Comparison of ENCODE assay signal across 13 cellular contexts in the genomic region with DNA sequence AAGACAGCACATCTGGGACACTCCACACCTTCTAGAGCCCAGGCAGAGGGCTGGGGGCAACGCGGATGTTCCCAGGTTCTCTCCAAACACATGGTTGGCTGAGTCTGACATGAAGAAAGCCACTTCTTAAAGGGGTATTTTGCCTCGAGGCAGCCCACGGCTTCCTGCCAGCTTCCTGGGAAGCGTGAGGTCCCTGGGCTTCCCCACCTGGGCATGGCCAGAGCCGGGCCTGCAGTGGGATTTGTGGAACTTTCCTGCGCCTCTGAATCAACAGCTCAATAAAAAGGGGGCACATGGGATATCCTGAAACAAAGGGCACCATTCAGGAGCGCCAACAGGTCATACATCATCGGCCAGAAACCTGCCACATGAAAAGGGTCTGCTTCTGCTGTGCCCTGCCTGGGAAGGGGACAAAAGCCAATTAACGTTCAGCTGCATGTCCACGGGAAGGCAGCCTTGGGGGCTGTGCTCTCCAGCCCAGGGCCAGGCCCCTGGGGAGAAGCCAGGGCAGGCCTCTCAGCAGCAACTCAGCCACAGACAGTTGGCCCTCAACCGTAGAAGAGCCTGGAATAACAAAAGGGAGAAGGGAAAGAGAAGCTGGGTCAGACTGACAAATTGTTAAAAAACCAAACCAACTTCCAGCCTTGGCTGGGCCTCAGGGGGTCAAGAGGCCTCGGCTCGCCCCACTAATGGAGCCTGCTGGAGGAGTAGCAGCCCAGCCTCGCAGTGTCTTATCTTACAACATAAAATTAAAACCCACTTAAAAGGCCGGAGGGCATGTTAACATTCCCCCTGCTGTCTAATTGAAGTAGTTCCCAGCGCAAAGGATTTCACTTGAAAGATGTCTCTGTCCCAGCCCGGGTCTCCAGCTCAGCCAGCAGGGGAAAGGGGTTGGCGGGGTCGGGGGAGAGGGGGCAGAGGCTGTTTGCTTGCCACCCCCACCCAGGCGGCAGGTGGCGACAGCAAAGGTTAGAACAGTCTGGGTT. TPM values are rescaled to one million over a fixed set of nuclear protein-coding genes. Genes with fewer than 3 reads are reported as not detected.
DNase-seq lines count a peak whose midpoint lies in the region; ATAC-seq and TF ChIP-seq lines count a peak whose summit lies in the region.
"Had no signal": no experiment of that assay in that cellular context is flagged by ENCODE, and none has a peak within 500 bp of the region (broad histone marks: within the 10 kb centered on the region; RNA-seq: fewer than 3 reads in every experiment).

No MANE protein-coding gene starts in this region.

- H3K9me3 ChIP-seq in BLaER1, result no peaks in the 10 kb centered on the region
- no peaks in the 10 kb centered on the region for H3K9me3 ChIP-seq in mesodermal cell (ENCODE audit: control insufficient read depth, low read length)
- H3K9me3 ChIP-seq: SJSA1 had no signal

- H3K4me3 ChIP-seq in BLaER1, result no peak overlapping the region
- H3K4me3 ChIP-seq in mesodermal cell (ENCODE audit: extremely low read depth, insufficient read depth, low read length, poor library complexity, severe bottlenecking), result no peak overlapping the region
- H3K4me3 ChIP-seq: SJSA1 had no signal

- H3K36me3 ChIP-seq in BLaER1 (no peaks in the 10 kb centered on the region), mesodermal cell (ENCODE audit: control insufficient read depth, insufficient read depth, low read length) (no peaks in the 10 kb centered on the region)
- H3K36me3 ChIP-seq: SJSA1 had no signal

- no peak overlapping the region for H3K9ac ChIP-seq in BLaER1

- peaks cover 0 to 4% (median 0%) of the 10 kb centered on the region in 5 experiments for H3K9me3 Mint-ChIP-seq in brain

- TF ChIP-seq CTCF in brain (conservative IDR thresholded peaks at IDR 0.05), result peak in 1 of 2 experiments; percentile 34

- H3K4me3 Mint-ChIP-seq in brain, result peak overlapping the region in 2 of 5 experiments; percentile 44 to 77

- CTCF ChIA-PET in HEK293T (lab: Yijun Ruan, JAX), result interaction anchor here (0.8 to 2.5 kb wide), 8 partner anchors 8 to 60 kb away, joined by 3 to 8 read pairs (median 4); no protein-coding TSS in a partner anchor

- no peaks in the 10 kb centered on the region for H3K27me3 ChIP-seq in BLaER1
- H3K27me3 ChIP-seq: SJSA1 had no signal

- H3K27ac Mint-ChIP-seq in brain, result peak overlapping the region in 3 of 5 experiments; percentile 66 to 89 (median 69)

- H3K27ac ChIP-seq in BLaER1, result peak overlapping the region; percentile 71
- H3K27ac ChIP-seq in mesodermal cell (ENCODE audit: low read depth, low read length, severe bottlenecking), result peak overlapping the region; percentile 51
- H3K27ac ChIP-seq: SJSA1 had no signal

- ATAC-seq in GM21529 (IDR thresholded peaks at IDR 0.05; ENCODE audit: unreplicated experiment), result no peak

- peak; percentile 78 for DNase-seq in HEK293T (ENCODE audit: extremely low spot score)
- no peak for DNase-seq in HK-2 (ENCODE audit: unreplicated experiment)
- no peak for DNase-seq in occipital lobe (lab: John Stamatoyannopoulos, UW)
- DNase-seq in SW 1271 (lab: John Stamatoyannopoulos, UW), result no peak
- DNase-seq: NCI-H1105; NK-92 treated with Interleukin-12 subunit alpha and Interleukin-12 subunit beta, amount 100 ng/mL, for 24 hours; stimulated activated naive CD4-positive, alpha-beta T cell treated with Interleukin-2 at 50 U/mL for 16 hours had no signal

- H3K36me3 Mint-ChIP-seq in brain, result no peaks in the 10 kb centered on the region

- H3K4me1 Mint-ChIP-seq in brain, result peaks cover 48% of the 10 kb centered on the region

- H3K27me3 Mint-ChIP-seq in brain, result peaks cover 6% of the 10 kb centered on the region

- H4K20me1 ChIP-seq in BLaER1, result no peaks in the 10 kb centered on the region

- POLR2A ChIA-PET in HEK293T (lab: Yijun Ruan, JAX), result interaction anchor here (0.8 to 5.2 kb wide), 3 partner anchors 8 to 19 kb away, joined by 4 to 40 read pairs (median 7); no protein-coding TSS in a partner anchor

- WGBS in mesodermal cell (ENCODE audit: insufficient coverage in 2 of 2), 2 experiments, result 52 to 56% methylated on average over 16 to 17 of the region's 22 CpGs

- peak overlapping the region; percentile 74 for H3K4me2 ChIP-seq in BLaER1

- peaks cover 14% of the 10 kb centered on the region for H3K4me1 ChIP-seq in BLaER1
- peaks cover 12% of the 10 kb centered on the region for H3K4me1 ChIP-seq in mesodermal cell (ENCODE audit: control insufficient read depth, insufficient read depth, low read length, poor library complexity, severe bottlenecking)
- H3K4me1 ChIP-seq: SJSA1 had no signal

TF ChIP-seq in HEK293T, 16 proteins besides CTCF, POLR2A, EP300 and RAD21:
- TF ChIP-seq, protein P1, sequence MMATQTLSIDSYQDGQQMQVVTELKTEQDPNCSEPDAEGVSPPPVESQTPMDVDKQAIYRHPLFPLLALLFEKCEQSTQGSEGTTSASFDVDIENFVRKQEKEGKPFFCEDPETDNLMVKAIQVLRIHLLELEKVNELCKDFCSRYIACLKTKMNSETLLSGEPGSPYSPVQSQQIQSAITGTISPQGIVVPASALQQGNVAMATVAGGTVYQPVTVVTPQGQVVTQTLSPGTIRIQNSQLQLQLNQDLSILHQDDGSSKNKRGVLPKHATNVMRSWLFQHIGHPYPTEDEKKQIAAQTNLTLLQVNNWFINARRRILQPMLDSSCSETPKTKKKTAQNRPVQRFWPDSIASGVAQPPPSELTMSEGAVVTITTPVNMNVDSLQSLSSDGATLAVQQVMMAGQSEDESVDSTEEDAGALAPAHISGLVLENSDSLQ (IDR thresholded peaks at IDR 0.05), result peak; percentile 4
- TF ChIP-seq ARNT (IDR thresholded peaks at IDR 0.05) (peak; percentile 44; the same call in 1 of the 2 replicates), CTBP1 (IDR thresholded peaks at IDR 0.05; ENCODE audit: borderline replicate concordance) (peak; percentile 69; the same call in 1 of the 2 replicates), SP1 (IDR thresholded peaks at IDR 0.05) (no peak)

RNA-seq across cellular contexts. Expression of gene TBX4, which starts 34.2 kb away (rescaled TPM):
- polyA plus RNA-seq in brain (ENCODE audit: insufficient read depth, low read depth, low replicate concordance), result not detected
- polyA plus RNA-seq in mesodermal cell (2013, experiment 1 of 2), result 4.6 TPM
- polyA plus RNA-seq in mesodermal cell (2013, experiment 2 of 2), result 6.8 TPM
- total RNA-seq in occipital lobe, result not detected
- total RNA-seq: renal cortical epithelial cell had no signal
